10 cellular contexts compared by ENCODE assay signal in genomic region chr13:80235559-80236296, GRCh38.
A peak's percentile ranks its signal among the peaks of the same experiment; 100 is the strongest.
DNase-seq lines count a peak whose midpoint lies in the region; ATAC-seq, FAIRE-seq and TF ChIP-seq lines count a peak whose summit lies in the region.
"Had no signal": no experiment of that assay in that cellular context is flagged by ENCODE, and none has a peak within 500 bp of the region (broad histone marks: within the 10 kb centered on the region; RNA-seq: fewer than 3 reads in every experiment).

No MANE protein-coding gene starts in this region.

- no peaks in the 10 kb centered on the region for H3K9me3 ChIP-seq in pancreas
- H3K9me3 ChIP-seq in esophagus squamous epithelium = no peaks in the 10 kb centered on the region

- DNase-seq in choroid plexus epithelial cell (ENCODE audit: low read depth) (peak; percentile 63), pancreas (peak in 1 of 6 donors; percentile 20), NCI-H2107 (lab: John Stamatoyannopoulos, UW) (no peak), esophagus squamous epithelium (lab: John Stamatoyannopoulos, UW) (no peak)
- no peak for DNase-seq in effector CD8-positive, alpha-beta T cell (lab: John Stamatoyannopoulos, UW)
- DNase-seq: posterior cingulate gyrus had no signal

- no peaks in the 10 kb centered on the region for H3K27me3 ChIP-seq in pancreas
- no peaks in the 10 kb centered on the region for H3K27me3 ChIP-seq in esophagus squamous epithelium
- H3K27me3 ChIP-seq: SJSA1 had no signal

- H3K4me3 ChIP-seq in choroid plexus epithelial cell (ENCODE audit: low read depth, low read length) (no peak overlapping the region), pancreas (no peak overlapping the region), esophagus squamous epithelium (peak overlapping the region in 1 of 4 donors; percentile 20)
- H3K4me3 ChIP-seq: SJSA1 had no signal

- WGBS in pancreas, 2 donors = 45 to 46% methylated on average over 9 of the region's 9 CpGs
- 36 to 42% methylated on average over 9 of the region's 9 CpGs for WGBS in esophagus squamous epithelium, 2 donors

- no peaks in the 10 kb centered on the region for H3K36me3 ChIP-seq in pancreas
- H3K36me3 ChIP-seq in esophagus squamous epithelium = no peaks in the 10 kb centered on the region
- H3K36me3 ChIP-seq: SJSA1 had no signal

- H3K27ac ChIP-seq in pancreas (peak overlapping the region in 2 of 4 donors; percentile 20 to 51), esophagus squamous epithelium (no peak overlapping the region)
- H3K27ac ChIP-seq: SJSA1 had no signal

- peaks cover 0 to 9% (median 0%) of the 10 kb centered on the region in 3 donors for H3K4me1 ChIP-seq in pancreas
- H3K4me1 ChIP-seq in esophagus squamous epithelium = peaks cover 0 to 16% (median 3%) of the 10 kb centered on the region in 3 donors

- FAIRE-seq in pancreas (lab: Jason Lieb, UNC) = no peak

- peak; percentile 31 for ATAC-seq in GM18909 (IDR thresholded peaks at IDR 0.05; ENCODE audit: poor library complexity, unreplicated experiment)
- ATAC-seq in HG03378 (IDR thresholded peaks at IDR 0.05; ENCODE audit: unreplicated experiment) = peak; percentile 17
- peak in 3 of 4 donors; percentile 41 to 63 (median 55) for ATAC-seq in pancreas
- no peak for ATAC-seq in GM21360 (IDR thresholded peaks at IDR 0.05; ENCODE audit: unreplicated experiment)

- no peak for TF ChIP-seq POLR2A in esophagus squamous epithelium (IDR thresholded peaks at IDR 0.05)

- intact Hi-C loops in pancreas (cut with DNase I) (no loop called here), esophagus squamous epithelium (cut with DNase I) (no loop called here)

- TF ChIP-seq CTCF in choroid plexus epithelial cell (conservative IDR thresholded peaks at IDR 0.05; ENCODE audit: low read depth, low read length) (no peak), pancreas (IDR thresholded peaks at IDR 0.05) (no peak), esophagus squamous epithelium (IDR thresholded peaks at IDR 0.05) (no peak)
